26 cellular contexts compared by ENCODE assay signal in the genomic region with DNA sequence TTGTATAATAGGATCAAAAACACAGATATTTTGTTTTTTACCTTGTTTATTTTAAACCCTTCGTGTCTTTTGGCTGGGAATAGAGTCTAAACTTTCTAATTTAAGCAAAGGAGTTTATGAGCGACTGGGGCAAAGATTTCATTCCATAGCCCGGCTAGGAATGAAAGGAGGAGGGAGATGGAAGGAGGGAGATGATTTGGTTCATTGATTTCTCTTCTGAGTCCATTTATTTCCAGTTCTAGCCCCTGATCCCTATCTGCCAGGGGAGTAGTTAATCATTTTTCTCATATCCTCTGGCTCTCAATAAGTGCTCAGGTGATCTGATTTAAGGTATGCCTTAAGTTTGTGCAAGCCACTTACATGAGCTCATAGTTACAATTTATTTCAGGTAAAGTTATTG.
"Had no signal": no experiment of that assay in that cellular context is flagged by ENCODE, and none has a peak within 500 bp of the region (broad histone marks: within the 10 kb centered on the region; RNA-seq: fewer than 3 reads in every experiment).

No MANE protein-coding gene starts in this region.

- H3K27ac ChIP-seq: ascending aorta, cardiac muscle cell, KMS-11, PC-9, SK-N-MC had no signal

- H3K4me1 ChIP-seq: ascending aorta had no signal

- ATAC-seq: activated CD8-positive, alpha-beta memory T cell treated with anti-CD3 and anti-CD28 coated beads, Interleukin-2, amount 10 ng/mL, durations not matched to agents 7 days and 5 days had no signal

- H3K36me3 ChIP-seq: ascending aorta, cardiac muscle cell had no signal

- H3K27me3 ChIP-seq: ascending aorta, cardiac muscle cell had no signal

- DNase-seq: activated CD4-positive, alpha-beta memory T cell treated with anti-CD3 and anti-CD28 coated beads, Interleukin-2, amount 10 ng/mL, durations not matched to agents 7 days and 5 days; activated CD4-positive, alpha-beta T cell treated with anti-CD3 and anti-CD28 coated beads, Interleukin-2, amount 50 U/mL, for 1 hour; activated CD8-positive, alpha-beta memory T cell treated with anti-CD3 and anti-CD28 coated beads for 24 hours; activated CD8-positive, alpha-beta memory T cell treated with anti-CD3 and anti-CD28 coated beads, Interleukin-2, amount 10 ng/mL, durations not matched to agents 7 days and 5 days; activated CD8-positive, alpha-beta memory T cell treated with anti-CD3 and anti-CD28 coated beads, Interleukin-2, amount 50 U/mL, for 48 hours; activated effector memory CD4-positive, alpha-beta T cell treated with Interleukin-2 at 50 U/mL for 16 hours; activated naive CD4-positive, alpha-beta T cell treated with anti-CD3 and anti-CD28 coated beads, Interleukin-2, amount 50 U/mL, for 16 hours; activated naive CD8-positive, alpha-beta T cell treated with anti-CD3 and anti-CD28 coated beads for 36 hours; activated T-cell treated with anti-CD3 and anti-CD28 coated beads, Interleukin-2, amount 50 U/mL, for 48 hours; amygdala; MM.1S; MV-4-11; NCI-H1092; NCI-H1436 treated with DMSO at 0.1 percent for 48 hours; NCI-H1694 treated with DMSO at 0.1 percent for 48 hours; NCI-H2029; NCI-H510A; NCI-H526; NCI-H748 treated with DMSO at 0.1 percent for 48 hours; NK-92 treated with Interleukin-12 subunit alpha and Interleukin-12 subunit beta, amount 100 ng/mL, for 24 hours; PC-9; Right ventricle myocardium superior had no signal

- H3K9me3 ChIP-seq: ascending aorta had no signal

- H3K4me3 ChIP-seq: ascending aorta, cardiac muscle cell, PC-9, SK-N-MC had no signal
